Comparison of ENCODE assay signal across 8 cellular contexts in genomic region chr18:5237083-5237722, GRCh38. TPM values are rescaled to one million over a fixed set of nuclear protein-coding genes. Genes with fewer than 3 reads are reported as not detected.
DNase-seq lines count a peak whose midpoint lies in the region; ATAC-seq and TF ChIP-seq lines count a peak whose summit lies in the region.

No MANE protein-coding gene starts in this region.

- H3K36me3 ChIP-seq in iPS-15b (ENCODE audit: control insufficient read depth, insufficient read depth, low read length) (no peaks in the 10 kb centered on the region), spleen (peaks cover 0 to 18% (median 0%) of the 10 kb centered on the region in 6 donors)

- peaks cover 2% of the 10 kb centered on the region for H3K4me1 ChIP-seq in iPS-15b (ENCODE audit: control insufficient read depth, insufficient read depth, low read length)
- peaks cover 17 to 56% (median 37%) of the 10 kb centered on the region in 6 donors for H3K4me1 ChIP-seq in spleen

- TF ChIP-seq CTCF in spleen (IDR thresholded peaks at IDR 0.05 in 8 of 11, conservative IDR thresholded peaks at IDR 0.05 in 3 of 11) = no peak

- H3K4me3 ChIP-seq in iPS-15b (ENCODE audit: low read depth, low read length) (peak overlapping the region; percentile 96), spleen (peak overlapping the region; percentile 54 to 79 (median 68))

- WGBS in spleen, 5 donors = 3 to 7% (median 4%) methylated on average over 20 to 23 of the region's 23 CpGs

- peak overlapping the region; percentile 91 for H3K9ac ChIP-seq in iPS-15b (ENCODE audit: low read depth, low read length)

- H3K27ac ChIP-seq in spleen = peak overlapping the region; percentile 91 to 99 (median 97)

- H3K27me3 ChIP-seq in iPS-15b (ENCODE audit: control insufficient read depth, insufficient read depth, low read length) (no peaks in the 10 kb centered on the region), spleen (replicated peaks in 1 of 7) (peaks cover 0 to 2% (median 0%) of the 10 kb centered on the region in 7 donors)

- DNase-seq in activated T-cell treated with anti-CD3 and anti-CD28 coated beads for 4 hours (peak; percentile 2), NCI-H2081 (lab: John Stamatoyannopoulos, UW) (peak; percentile 22 to 74), amniotic stem cell (lab: John Stamatoyannopoulos, UW) (peak; percentile 37), spleen (peak; percentile 78), superior temporal gyrus (ENCODE audit: extremely low spot score) (no peak)
- no peak for DNase-seq in activated T-cell treated with anti-CD3 and anti-CD28 coated beads, Interleukin-2, amount 50 U/mL, for 1 hour

- TF ChIP-seq POLR2A in spleen (IDR thresholded peaks at IDR 0.05) = no peak

- no peaks in the 10 kb centered on the region for H3K9me3 ChIP-seq in iPS-15b (ENCODE audit: control insufficient read depth, insufficient read depth, low read length)
- no peaks in the 10 kb centered on the region for H3K9me3 ChIP-seq in spleen

- intact Hi-C loops in spleen (cut with DNase I; ENCODE audit: low total_unique reads) = no loop called here

- peak; percentile 29 for ATAC-seq in HG02610 (IDR thresholded peaks at IDR 0.05; ENCODE audit: unreplicated experiment)

RNA-seq across cellular contexts. Expression of gene AKAIN1, which starts 40.1 kb away (rescaled TPM):
- total RNA-seq in spleen = not detected
- polyA plus RNA-seq in spleen = not detected

RNA-seq across cellular contexts. Expression of gene ZBTB14, which starts 58.3 kb away (rescaled TPM):
- total RNA-seq in spleen = 10 to 100 TPM; 18.5 to 26.7 (median 22.7) TPM
- 10 to 100 TPM; 12.9 to 14.3 (median 13.5) TPM for polyA plus RNA-seq in spleen

Comparison
In these comparisons a context has a peak if more than half of its experiments do, and no peak if none do; other contexts are left out.
1. DNase-seq: peak in activated T-cell treated with anti-CD3 and anti-CD28 coated beads for 4 hours (single experiment), NCI-H2081 (2 of 2), amniotic stem cell (single experiment) and spleen (single experiment); none in activated T-cell treated with anti-CD3 and anti-CD28 coated beads, Interleukin-2, amount 50 U/mL, for 1 hour (single experiment) and superior temporal gyrus (single experiment).